Comparison of ENCODE assay signal across 10 cellular contexts in the genomic region with DNA sequence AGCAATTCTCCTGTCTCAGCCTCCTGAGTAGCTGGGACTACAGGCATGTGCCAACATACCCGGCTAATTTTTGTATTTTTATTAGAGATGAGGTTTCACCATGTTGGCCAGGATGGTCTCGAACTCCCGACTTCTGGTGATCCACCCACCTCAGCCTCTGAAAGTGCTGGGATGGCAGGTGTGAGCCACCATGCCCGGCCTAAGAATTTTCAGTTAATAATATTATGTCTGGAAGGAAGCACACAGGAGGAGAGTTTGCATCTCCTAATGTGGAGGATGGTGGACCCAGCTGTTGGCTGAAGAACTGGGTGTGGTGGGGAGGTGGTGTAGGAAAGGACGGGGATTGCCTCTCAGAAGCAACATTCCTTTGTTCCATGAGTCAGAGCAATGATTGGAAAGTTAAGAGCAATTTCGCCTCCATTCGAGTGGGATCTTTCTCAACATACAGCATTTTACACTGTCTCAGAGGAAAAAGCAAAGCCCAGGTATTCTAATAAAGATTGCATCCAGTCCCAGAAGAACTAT.
"Had no signal": no experiment of that assay in that cellular context is flagged by ENCODE, and none has a peak within 500 bp of the region (broad histone marks: within the 10 kb centered on the region; RNA-seq: fewer than 3 reads in every experiment).

No MANE protein-coding gene starts in this region.

- H3K4me3 ChIP-seq: body of pancreas had no signal

- H3K9me3 ChIP-seq: body of pancreas had no signal

- H3K4me1 ChIP-seq: body of pancreas had no signal

- H3K27me3 ChIP-seq: body of pancreas had no signal

- DNase-seq: activated CD4-positive, alpha-beta T cell treated with anti-CD3 and anti-CD28 coated beads for 4 hours; activated CD8-positive, alpha-beta memory T cell treated with anti-CD3 and anti-CD28 coated beads for 24 hours; activated naive CD4-positive, alpha-beta T cell treated with anti-CD3 and anti-CD28 coated beads for 36 hours; body of pancreas; hippocampal formation; nephron progenitor cell; stimulated activated CD4-positive, alpha-beta T cell treated with anti-CD3 and anti-CD28 coated beads, Interleukin-4, amount 100 ng/mL, for 1 hour; stimulated activated CD8-positive, alpha-beta memory T cell treated with anti-CD3 and anti-CD28 coated beads, Interleukin-4, amount 100 ng/mL, for 48 hours; T-cell; WERI-Rb-1 had no signal
